In the genomic region with DNA sequence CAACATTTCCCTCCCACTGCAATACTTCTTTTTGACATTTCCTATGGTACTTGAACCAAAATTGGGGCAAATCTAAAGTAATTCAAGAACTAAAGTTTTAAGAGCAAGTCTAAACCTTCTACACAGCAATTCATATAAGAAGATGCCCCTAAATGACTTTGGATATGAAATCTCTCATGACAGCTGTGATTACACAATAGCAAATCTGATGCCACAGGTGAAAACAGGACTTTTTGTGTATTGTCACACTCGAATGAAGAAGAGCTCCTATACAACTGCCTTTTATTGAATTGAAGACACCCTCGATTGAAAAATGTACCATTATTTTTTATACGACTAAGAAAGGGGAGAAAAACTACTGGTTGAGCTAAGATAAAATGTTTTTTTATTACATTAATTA, we compare ENCODE assay signal across 32 cellular contexts. TPM values are rescaled to one million over a fixed set of nuclear protein-coding genes. Genes with fewer than 3 reads are reported as not detected.
"Had no signal": no experiment of that assay in that cellular context is flagged by ENCODE, and none has a peak within 500 bp of the region (broad histone marks: within the 10 kb centered on the region; RNA-seq: fewer than 3 reads in every experiment).

No MANE protein-coding gene starts in this region.

- H3K27me3 ChIP-seq: brain microvascular endothelial cell, esophagus muscularis mucosa, gastrocnemius medialis, heart left ventricle had no signal

- FAIRE-seq: astrocyte, bronchial epithelial cell, colon had no signal

- H3K4me1 ChIP-seq: esophagus muscularis mucosa, gastrocnemius medialis had no signal

- ATAC-seq: activated CD8-positive, alpha-beta T cell treated with anti-CD3 and anti-CD28 coated beads for 36 hours; activated T-cell treated with anti-CD3 and anti-CD28 coated beads, Interleukin-2, amount 50 U/mL, for 4 hours; activated T-helper 17 cell treated with anti-CD3 and anti-CD28 coated beads, Interleukin-2, amount 50 U/mL, for 72 hours; effector memory CD8-positive, alpha-beta T cell; foreskin keratinocyte; gastrocnemius medialis; heart left ventricle; T-helper 17 cell; WTC11 had no signal

- H3K4me3 ChIP-seq: esophagus muscularis mucosa, gastrocnemius medialis, heart left ventricle had no signal

- DNase-seq: activated CD4-positive, alpha-beta T cell treated with anti-CD3 and anti-CD28 coated beads for 1 hour; activated CD4-positive, alpha-beta T cell treated with anti-CD3 and anti-CD28 coated beads for 4 hours; activated CD4-positive, alpha-beta T cell treated with anti-CD3 and anti-CD28 coated beads, Interleukin-2, amount 10 ng/mL, durations not matched to agents 7 days and 5 days; activated CD4-positive, alpha-beta T cell treated with anti-CD3 and anti-CD28 coated beads, Interleukin-2, amount 50 U/mL, for 48 hours; activated CD8-positive, alpha-beta memory T cell treated with anti-CD3 and anti-CD28 coated beads for 24 hours; activated CD8-positive, alpha-beta T cell treated with anti-CD3 and anti-CD28 coated beads for 36 hours; activated effector memory CD4-positive, alpha-beta T cell treated with Interleukin-2 at 50 U/mL for 16 hours; activated gamma-delta T cell treated with Interleukin-2 at 50 U/mL for 16 hours; activated naive CD4-positive, alpha-beta T cell treated with anti-CD3 and anti-CD28 coated beads, Interleukin-2, amount 50 U/mL, for 16 hours; activated naive CD4-positive, alpha-beta T cell treated with Interleukin-2 at 50 U/mL for 16 hours; activated T-cell treated with anti-CD3 and anti-CD28 coated beads, Interleukin-2, amount 50 U/mL, for 4 hours; amniotic stem cell; anterior cingulate cortex; brain microvascular endothelial cell; cortex of kidney; dermis blood vessel endothelial cell; effector CD4-positive, alpha-beta T cell; effector memory CD8-positive, alpha-beta T cell; erythroblast; foreskin keratinocyte; gastrocnemius medialis; glutamatergic neuron; heart left ventricle; T-helper 17 cell had no signal

- H3K27ac ChIP-seq: brain microvascular endothelial cell, esophagus muscularis mucosa, foreskin keratinocyte, gastrocnemius medialis, heart left ventricle, VCaP had no signal

- H3K36me3 ChIP-seq: gastrocnemius medialis had no signal

- H3K9me3 ChIP-seq: esophagus muscularis mucosa, gastrocnemius medialis, heart left ventricle had no signal

RNA-seq across cellular contexts. Expression of a gene that starts 59.6 kb away (rescaled TPM):
- total RNA-seq: activated CD4-positive, alpha-beta T cell treated with anti-CD3 and anti-CD28 coated beads, Interleukin-2, amount 10 ng/mL, durations not matched to agents 7 days and 5 days; activated CD8-positive, alpha-beta T cell treated with anti-CD3 and anti-CD28 coated beads for 36 hours; activated T-cell treated with anti-CD3 and anti-CD28 coated beads, Interleukin-2, amount 50 U/mL, for 4 hours; activated T-helper 17 cell treated with anti-CD3 and anti-CD28 coated beads, Interleukin-2, amount 50 U/mL, for 72 hours; bronchial epithelial cell; chondrocyte; foreskin keratinocyte; T-helper 17 cell had no signal
- polyA plus RNA-seq: foreskin keratinocyte had no signal
